ENCODE assay signal across 8 cellular contexts in the genomic region with DNA sequence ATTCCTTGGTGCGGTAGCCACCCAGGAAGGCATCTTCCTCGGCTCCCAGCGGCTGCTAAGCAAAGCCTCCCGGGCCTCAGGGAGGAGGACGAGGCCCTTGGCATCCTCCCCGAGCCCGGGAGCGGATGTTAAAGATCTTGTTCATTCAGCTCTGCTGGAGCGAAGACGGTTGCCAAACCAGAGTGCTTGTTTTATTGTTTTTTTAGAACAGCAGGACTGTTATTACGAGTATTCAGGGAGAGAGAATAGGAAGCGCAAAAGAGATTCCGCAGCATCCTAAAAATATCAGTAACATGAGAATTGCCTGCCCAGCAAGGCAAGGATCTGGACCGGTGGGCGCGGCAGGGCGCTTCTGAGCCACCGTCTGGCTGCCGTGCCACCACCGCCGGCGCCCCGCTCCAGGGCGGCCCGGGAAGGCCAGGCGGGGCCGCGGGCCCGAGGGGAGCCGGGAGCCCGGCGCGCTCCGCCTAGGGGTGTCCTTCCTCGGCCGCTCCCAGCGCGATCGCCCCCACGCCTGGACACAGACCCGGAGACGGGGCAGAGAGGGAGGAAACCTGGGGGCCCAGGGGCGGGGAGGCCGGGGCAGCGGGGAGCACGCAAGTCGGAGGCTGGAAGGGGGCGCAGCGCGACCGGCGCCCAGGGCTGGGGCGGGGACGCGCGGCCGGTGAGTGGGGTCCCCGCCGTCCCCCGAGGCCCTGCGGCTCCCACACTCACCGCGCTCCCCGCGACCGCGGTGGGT. TPM values are rescaled to one million over a fixed set of nuclear protein-coding genes. Genes with fewer than 3 reads are reported as not detected.
DNase-seq lines count a peak whose midpoint lies in the region; ATAC-seq, FAIRE-seq and TF ChIP-seq lines count a peak whose summit lies in the region.

No MANE protein-coding gene starts in this region.

- no TSS peak for BruUV-seq in K562 (replicated peaks; lab: Mats Ljungman, UMichigan)

- H4K20me1 ChIP-seq in K562 (replicated peaks; ENCODE audit: control insufficient read depth, insufficient read depth, low read length): 0 out of 2 replicates have a peak, but pooled peaks cover 7% of the 10 kb centered on the region

- no peak for TF ChIP-seq CTCF in K562 (IDR thresholded peaks at IDR 0.05 in 2 of 3, conservative IDR thresholded peaks at IDR 0.05 in 1 of 3; ENCODE audit: insufficient read depth in 2 of 3, low read depth in 1 of 3, low read length in 3 of 3)

- peak; percentile 20 for DNase-seq in COLO668 (lab: John Stamatoyannopoulos, UW; ENCODE audit: unreplicated experiment)
- DNase-seq in NCI-H1105 treated with DMSO at 0.1 percent for 48 hours (lab: John Stamatoyannopoulos, UW): peak; percentile 28
- DNase-seq in K562 (ENCODE audit: extremely low read depth in 1 of 4, low spot score in 3 of 4): no peak
- DNase-seq in sciatic nerve (ENCODE audit: low spot score): no peak
- DNase-seq in SHP77 treated with DMSO at 0.1 percent for 48 hours (lab: John Stamatoyannopoulos, UW): no peak
- DNase-seq in UCSD-AML1 (lab: John Stamatoyannopoulos, UW; ENCODE audit: unreplicated experiment): no peak

- TF ChIP-seq RAD21 in K562 (CRISPR knock-in tag; conservative IDR thresholded peaks at IDR 0.05 in 1 of 2, IDR thresholded peaks at IDR 0.05 in 1 of 2): no peak

- no peaks in the 10 kb centered on the region for H3K36me3 ChIP-seq in K562 (ENCODE audit: control insufficient read depth, insufficient read depth, low read length)
- H3K36me3 ChIP-seq in iPS-15b (ENCODE audit: control insufficient read depth, insufficient read depth, low read length): no peaks in the 10 kb centered on the region

- H3K27me3 ChIP-seq in K562 (ENCODE audit: control insufficient read depth in 2 of 2, insufficient read depth in 2 of 2, low read length in 2 of 2) (peaks cover 58 to 66% of the 10 kb centered on the region in 2 experiments), iPS-15b (ENCODE audit: control insufficient read depth, insufficient read depth, low read length) (peaks cover 28% of the 10 kb centered on the region)

- in situ Hi-C loops in K562 (cut with MboI): no loop called here

- H3K9me1 ChIP-seq in K562 (ENCODE audit: control insufficient read depth, insufficient read depth, low read length): no peaks in the 10 kb centered on the region

- CTCF ChIA-PET in K562 (lab: Yijun Ruan, JAX; ENCODE audit: low intra/inter-chr PET ratio): no interaction called here

- no peaks in the 10 kb centered on the region for H3K79me2 ChIP-seq in K562 (ENCODE audit: control insufficient read depth, insufficient read depth, low read length)

- H3K4me1 ChIP-seq in K562 (replicated peaks in 1 of 2; ENCODE audit: control insufficient read depth in 2 of 2, insufficient read depth in 2 of 2, low read length in 2 of 2) (peaks cover 0 to 19% of the 10 kb centered on the region in 2 experiments; a peak in 3 of 5 replicates), iPS-15b (ENCODE audit: control insufficient read depth, insufficient read depth, low read length) (peaks cover 7% of the 10 kb centered on the region)

- peak overlapping the region in 1 of 2 experiments; percentile 39; a peak in 1 of 4 replicates for H3K9ac ChIP-seq in K562 (ENCODE audit: insufficient read depth in 1 of 2, low read depth in 2 of 2, low read length in 2 of 2)
- no peak overlapping the region for H3K9ac ChIP-seq in iPS-15b (ENCODE audit: low read depth, low read length)

- peak overlapping the region; percentile 13; the same call in 1 of the 2 replicates for H3K4me2 ChIP-seq in K562 (ENCODE audit: insufficient read depth, low read length)

- POLR2A ChIA-PET in K562 (lab: Yijun Ruan, JAX): interaction anchor here (1.1 kb wide), 2 partner anchors 8 to 369 kb away, joined by 3 to 4 read pairs; a partner anchor contains a TSS

- peak overlapping the region; percentile 17; the same call in 1 of the 2 replicates for H3K4me3 ChIP-seq in K562
- peak overlapping the region; percentile 30 for H3K4me3 ChIP-seq in iPS-15b (ENCODE audit: low read depth, low read length)

- no peak for TF ChIP-seq POLR2A in K562 (conservative IDR thresholded peaks at IDR 0.05)

- intact Hi-C loops in K562 (cut with micrococcal nuclease): no loop called here
- intact Hi-C loops in sciatic nerve (cut with DNase I): loop anchor here (10.0 kb wide), 1 partner anchor 355 kb away; no protein-coding TSS in a partner anchor

- 31% methylated on average over 36 of the region's 67 CpGs for WGBS in K562 (ENCODE audit: insufficient coverage, low coverage, missing lambda C conversion rate)

- peak; percentile 22 for ATAC-seq in GM21423 (IDR thresholded peaks at IDR 0.05; ENCODE audit: unreplicated experiment)
- peak; percentile 13 for ATAC-seq in K562
- ATAC-seq in sciatic nerve: peak; percentile 68

- H3K27ac ChIP-seq in K562 (ENCODE audit: extremely low read depth, low read depth, low read length): no peak overlapping the region

- H2AFZ ChIP-seq in K562 (ENCODE audit: low read depth, low read length): no peak overlapping the region

- no peak for FAIRE-seq in K562 (lab: Jason Lieb, UNC)

- no peaks in the 10 kb centered on the region for H3K9me3 ChIP-seq in K562 (replicated peaks; ENCODE audit: control insufficient read depth, insufficient read depth, low read depth, low read length)
- no peaks in the 10 kb centered on the region for H3K9me3 ChIP-seq in iPS-15b (ENCODE audit: control insufficient read depth, insufficient read depth, low read length)

- no peak for TF ChIP-seq EP300 in K562 (IDR thresholded peaks at IDR 0.05; ENCODE audit: low read length)

RNA-seq across cellular contexts. Expression of a gene that starts 0.8 kb away (rescaled TPM):
- total RNA-seq in K562 (2011; cell fraction: chromatin; rRNA removed; ENCODE audit: low replicate concordance): not detected in 2 replicates
- total RNA-seq in K562 (2011; cell fraction: nucleolus; rRNA removed): not detected in 2 replicates
- total RNA-seq in K562 (2011; cell fraction: nucleoplasm; rRNA removed): not detected in 2 replicates
- total RNA-seq in K562 (2014; rRNA removed): not detected in 2 replicates
- total RNA-seq in K562 (2014; rRNA removed; fragmentation: Illumina TruSeq; extraction: Trizol): not detected in 2 replicates
- not detected in 2 replicates for total RNA-seq in K562 (2015; rRNA removed; fragmentation: Illumina TruSeq; extraction: Trizol)
- total RNA-seq in K562 (2021): 0.11 TPM in 1 of 2 replicates, not detected in the other
- polyA plus RNA-seq in K562 (2011; rRNA removed): not detected in 2 replicates
- polyA plus RNA-seq in K562 (2011; cell fraction: cytosol; rRNA removed): not detected in 2 replicates
- not detected in 2 replicates for polyA plus RNA-seq in K562 (2011; cell fraction: nucleus; rRNA removed)
- polyA plus RNA-seq in K562 (2012): not detected in 2 replicates
- not detected in 2 replicates for polyA plus RNA-seq in K562 (2014; fragmentation: Illumina TruSeq; extraction: Trizol)
- not detected for polyA plus RNA-seq in K562 (2014; fragmentation: Nextera tagmentation; extraction: Ambion mirVana)
- polyA plus RNA-seq in K562 (2014; rRNA removed): 0.13 TPM in 1 of 2 replicates, not detected in the other
- not detected in 2 replicates for polyA minus RNA-seq in K562 (2011; rRNA and poly(A)+ RNA removed)
- not detected in 2 replicates for polyA minus RNA-seq in K562 (2011; cell fraction: cytosol; rRNA and poly(A)+ RNA removed)
- not detected in 2 replicates for polyA minus RNA-seq in K562 (2011; cell fraction: nucleus; rRNA and poly(A)+ RNA removed)
- 9.3 TPM for total RNA-seq in sciatic nerve

RNA-seq across cellular contexts. Expression of a gene that starts 36.0 kb away (rescaled TPM):
- total RNA-seq in K562 (2011; cell fraction: chromatin; rRNA removed; ENCODE audit: low replicate concordance): 14.2 and 14.4 TPM in 2 replicates
- 11.3 and 12.0 TPM in 2 replicates for total RNA-seq in K562 (2011; cell fraction: nucleolus; rRNA removed)
- 14.4 and 15.9 TPM in 2 replicates for total RNA-seq in K562 (2011; cell fraction: nucleoplasm; rRNA removed)
- total RNA-seq in K562 (2014; rRNA removed) (5.6 and 8.7 TPM in 2 replicates), K562 (2014; rRNA removed; fragmentation: Illumina TruSeq; extraction: Trizol) (6.1 and 6.5 TPM in 2 replicates), K562 (2015; rRNA removed; fragmentation: Illumina TruSeq; extraction: Trizol) (6.7 and 7.1 TPM in 2 replicates), K562 (2021) (13.1 and 13.4 TPM in 2 replicates), sciatic nerve (23.5 TPM)
- polyA plus RNA-seq in K562 (2011; rRNA removed) (11.4 and 19.6 TPM in 2 replicates), K562 (2014; fragmentation: Illumina TruSeq; extraction: Trizol) (10.7 and 10.8 TPM in 2 replicates), K562 (2014; fragmentation: Nextera tagmentation; extraction: Ambion mirVana) (1 to 10 TPM; 2.1 to 3.0 TPM), K562 (2014; rRNA removed) (6.2 and 6.5 TPM in 2 replicates)
- 7.0 and 9.5 TPM in 2 replicates for polyA plus RNA-seq in K562 (2011; cell fraction: cytosol; rRNA removed)
- polyA plus RNA-seq in K562 (2011; cell fraction: nucleus; rRNA removed): 12.5 and 13.4 TPM in 2 replicates
- 5.1 and 7.4 TPM in 2 replicates for polyA plus RNA-seq in K562 (2012)
- 11.9 and 14.6 TPM in 2 replicates for polyA minus RNA-seq in K562 (2011; rRNA and poly(A)+ RNA removed)
- polyA minus RNA-seq in K562 (2011; cell fraction: cytosol; rRNA and poly(A)+ RNA removed): 7.5 and 8.1 TPM in 2 replicates
- 4.7 and 8.6 TPM in 2 replicates for polyA minus RNA-seq in K562 (2011; cell fraction: nucleus; rRNA and poly(A)+ RNA removed)

RNA-seq across cellular contexts. Expression of a gene that starts 43.2 kb away (rescaled TPM):
- total RNA-seq in K562 (2011; cell fraction: chromatin; rRNA removed; ENCODE audit: low replicate concordance): 177 and 207 TPM in 2 replicates
- total RNA-seq in K562 (2011; cell fraction: nucleolus; rRNA removed): 94.9 and 117 TPM in 2 replicates
- total RNA-seq in K562 (2011; cell fraction: nucleoplasm; rRNA removed): 132 and 215 TPM in 2 replicates
- total RNA-seq in K562 (2014; rRNA removed) (241 and 276 TPM in 2 replicates), K562 (2014; rRNA removed; fragmentation: Illumina TruSeq; extraction: Trizol) (128 and 148 TPM in 2 replicates), K562 (2015; rRNA removed; fragmentation: Illumina TruSeq; extraction: Trizol) (109 and 112 TPM in 2 replicates), K562 (2021) (244 and 253 TPM in 2 replicates), sciatic nerve (1.0 TPM)
- polyA plus RNA-seq in K562 (2011; rRNA removed) (76.7 and 81.3 TPM in 2 replicates), K562 (2014; fragmentation: Illumina TruSeq; extraction: Trizol) (155 and 157 TPM in 2 replicates), K562 (2014; fragmentation: Nextera tagmentation; extraction: Ambion mirVana) (10 to 100 TPM; 50.1 to 50.7 TPM), K562 (2014; rRNA removed) (161 and 210 TPM in 2 replicates)
- polyA plus RNA-seq in K562 (2011; cell fraction: cytosol; rRNA removed): 37.8 and 162 TPM in 2 replicates
- 55.5 and 78.0 TPM in 2 replicates for polyA plus RNA-seq in K562 (2011; cell fraction: nucleus; rRNA removed)
- 138 and 149 TPM in 2 replicates for polyA plus RNA-seq in K562 (2012)
- 142 and 163 TPM in 2 replicates for polyA minus RNA-seq in K562 (2011; rRNA and poly(A)+ RNA removed)
- 82.7 and 91.7 TPM in 2 replicates for polyA minus RNA-seq in K562 (2011; cell fraction: cytosol; rRNA and poly(A)+ RNA removed)
- 107 and 116 TPM in 2 replicates for polyA minus RNA-seq in K562 (2011; cell fraction: nucleus; rRNA and poly(A)+ RNA removed)

Comparison
In these comparisons a context has a peak if more than half of its experiments do, and no peak if none do; other contexts are left out.
1. DNase-seq: peak in COLO668 (single experiment) and NCI-H1105 treated with DMSO at 0.1 percent for 48 hours (single experiment); none in K562 (0 of 4), sciatic nerve (single experiment), SHP77 treated with DMSO at 0.1 percent for 48 hours (single experiment) and UCSD-AML1 (single experiment).
2. ATAC-seq: peak in every context shown above with its lines; median percentile 68 in sciatic nerve; 22 in GM21423; 13 in K562.
3. RNA of a gene that starts 43.2 kb away (total RNA-seq): 94.9 to 276 TPM in K562; 1.0 TPM in sciatic nerve (single experiment); every median in the first group is over 10 times any median in the second.